Comparison of ENCODE assay signal across 9 cellular contexts in genomic region chr20:10654630-10655029, GRCh38.
DNase-seq lines count a peak whose midpoint lies in the region; ATAC-seq and TF ChIP-seq lines count a peak whose summit lies in the region.
"Had no signal": no experiment of that assay in that cellular context is flagged by ENCODE, and none has a peak within 500 bp of the region (broad histone marks: within the 10 kb centered on the region; RNA-seq: fewer than 3 reads in every experiment).

No MANE protein-coding gene starts in this region.

- DNase-seq in astrocyte of the hippocampus (ENCODE audit: low read depth, low spot score) (peak; percentile 39), nephron progenitor cell (peak; percentile 27), NCI-H1092 treated with DMSO at 0.1 percent for 48 hours (lab: John Stamatoyannopoulos, UW) (no peak), KBM-7 (no peak)

- peak overlapping the region; percentile 54 for H3K27ac Mint-ChIP-seq in nephron progenitor cell
- H3K27ac Mint-ChIP-seq: activated naive CD4-positive, alpha-beta T cell treated with anti-CD3 and anti-CD28 coated beads, Interleukin-2, amount 50 U/mL, for 24 hours had no signal

- H3K4me3 Mint-ChIP-seq in nephron progenitor cell = peak overlapping the region; percentile 66
- H3K4me3 Mint-ChIP-seq: activated naive CD4-positive, alpha-beta T cell treated with anti-CD3 and anti-CD28 coated beads, Interleukin-2, amount 50 U/mL, for 24 hours had no signal

- H3K27me3 Mint-ChIP-seq in nephron progenitor cell (ENCODE audit: low read depth, poor library complexity) = peaks cover 11% of the 10 kb centered on the region

- in situ Hi-C loops in KBM-7 (cut with MboI; ENCODE audit: low pct_unique_long_range_greater_than_20kb, low sequenced_read_pairs) = loop anchor here (25.0 kb wide), 1 partner anchor 192 kb away; no protein-coding TSS in a partner anchor

- no peak for TF ChIP-seq CTCF in nephron progenitor cell (IDR thresholded peaks at IDR 0.05)

- H3K36me3 Mint-ChIP-seq in nephron progenitor cell (ENCODE audit: low read depth) = peaks cover 74% of the 10 kb centered on the region
- H3K36me3 Mint-ChIP-seq: activated naive CD4-positive, alpha-beta T cell treated with anti-CD3 and anti-CD28 coated beads, Interleukin-2, amount 50 U/mL, for 24 hours had no signal

- peaks cover 100% of the 10 kb centered on the region for H3K4me1 Mint-ChIP-seq in nephron progenitor cell
- H3K4me1 Mint-ChIP-seq: activated naive CD4-positive, alpha-beta T cell treated with anti-CD3 and anti-CD28 coated beads, Interleukin-2, amount 50 U/mL, for 24 hours had no signal

- ATAC-seq in GM18502 (IDR thresholded peaks at IDR 0.05; ENCODE audit: poor library complexity, unreplicated experiment) (peak; percentile 70), HG02588 (IDR thresholded peaks at IDR 0.05; ENCODE audit: unreplicated experiment) (peak; percentile 70), HG03439 (IDR thresholded peaks at IDR 0.05; ENCODE audit: unreplicated experiment) (no peak), GM19351 (IDR thresholded peaks at IDR 0.05; ENCODE audit: unreplicated experiment) (no peak)

- H3K9me3 Mint-ChIP-seq in nephron progenitor cell = no peaks in the 10 kb centered on the region
- H3K9me3 Mint-ChIP-seq: activated naive CD4-positive, alpha-beta T cell treated with anti-CD3 and anti-CD28 coated beads, Interleukin-2, amount 50 U/mL, for 24 hours had no signal

Comparison
In these comparisons a context has a peak if more than half of its experiments do, and no peak if none do; other contexts are left out.
1. ATAC-seq: peak in GM18502 (single experiment) and HG02588 (single experiment); none in HG03439 (single experiment) and GM19351 (single experiment).
2. DNase-seq: peak in astrocyte of the hippocampus (single experiment) and nephron progenitor cell (single experiment); none in NCI-H1092 treated with DMSO at 0.1 percent for 48 hours (single experiment) and KBM-7 (single experiment).